12 cellular contexts compared by ENCODE assay signal in the genomic region with DNA sequence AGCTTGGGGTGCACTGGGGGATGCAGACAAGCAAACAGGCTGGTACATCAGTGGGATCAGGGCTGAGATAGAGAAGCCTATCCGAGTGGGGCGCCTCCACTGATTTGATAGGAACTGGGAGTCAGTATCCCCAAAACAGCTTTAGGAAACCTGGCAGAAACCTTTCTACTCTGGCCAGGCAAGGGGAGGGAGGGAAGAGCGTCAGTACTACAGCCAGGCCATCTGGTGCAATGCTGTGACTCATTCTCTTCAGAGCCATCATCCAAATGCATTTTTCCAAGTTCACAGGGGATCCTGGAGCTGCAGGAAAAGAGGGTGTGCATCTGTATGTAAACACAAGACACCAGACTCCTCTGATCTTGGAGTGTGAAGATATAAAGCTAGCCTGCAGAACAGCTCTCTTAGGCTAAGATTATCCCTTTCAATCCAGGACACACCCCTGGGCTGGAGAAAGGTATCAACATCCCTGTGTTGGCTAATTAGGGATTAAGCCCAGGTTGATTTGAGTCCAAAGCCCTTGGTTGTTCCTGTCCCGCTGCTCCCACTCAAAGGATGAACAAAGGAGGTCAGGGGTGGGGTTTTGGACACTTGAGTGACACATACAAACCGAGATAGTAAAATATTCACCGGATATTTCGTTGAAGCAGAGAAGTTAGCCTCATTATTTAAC. TPM values are rescaled to one million over a fixed set of nuclear protein-coding genes. Genes with fewer than 3 reads are reported as not detected.
DNase-seq lines count a peak whose midpoint lies in the region; ATAC-seq, FAIRE-seq and TF ChIP-seq lines count a peak whose summit lies in the region.
"Had no signal": no experiment of that assay in that cellular context is flagged by ENCODE, and none has a peak within 500 bp of the region (broad histone marks: within the 10 kb centered on the region; RNA-seq: fewer than 3 reads in every experiment).

No MANE protein-coding gene starts in this region.

- H3K4me3 ChIP-seq in skeletal muscle cell (ENCODE audit: low read depth, low read length) (no peak overlapping the region), H7 (ENCODE audit: insufficient read depth, low read depth, low read length) (no peak overlapping the region), kidney (ENCODE audit: low read length in 2 of 2) (no peak overlapping the region)

- no peaks in the 10 kb centered on the region for H3K9me3 ChIP-seq in kidney (ENCODE audit: control insufficient read depth in 1 of 2, low read length in 2 of 2)

- in situ Hi-C loops in G401 (cut with HindIII; ENCODE audit: low sequenced_read_pairs) = no loop called here

- no peak overlapping the region for H3K9ac ChIP-seq in kidney (ENCODE audit: low read length in 2 of 2)

- no peaks in the 10 kb centered on the region for H3K4me1 ChIP-seq in kidney (ENCODE audit: control insufficient read depth in 1 of 2, insufficient read depth in 1 of 2, low read depth in 1 of 2, low read length in 2 of 2)

- H3K36me3 ChIP-seq in H7 (replicated peaks; ENCODE audit: control insufficient read depth, insufficient read depth, low read length) = no peaks in the 10 kb centered on the region
- H3K36me3 ChIP-seq in kidney (ENCODE audit: control insufficient read depth in 1 of 2, insufficient read depth in 2 of 2, low read length in 2 of 2) = no peaks in the 10 kb centered on the region

- no peak for TF ChIP-seq CTCF in kidney (IDR thresholded peaks at IDR 0.05; ENCODE audit: borderline replicate concordance, extremely low read depth, insufficient read depth)

- no peak for ATAC-seq in HG03565 (IDR thresholded peaks at IDR 0.05; ENCODE audit: unreplicated experiment)
- ATAC-seq: HepG2, T-helper 17 cell had no signal

- DNase-seq in G401 (ENCODE audit: low spot score) (peak; percentile 98), T1000 (lab: John Stamatoyannopoulos, UW) (peak; percentile 27), fibroblast of the conjunctiva (ENCODE audit: low read depth) (peak; percentile 79), skeletal muscle cell (ENCODE audit: low read depth) (peak; percentile 82), H7 (no peak), kidney (no peak), OCI-M2 (lab: John Stamatoyannopoulos, UW; ENCODE audit: unreplicated experiment) (no peak)
- DNase-seq: DMS79; stimulated activated naive CD4-positive, alpha-beta T cell; T-helper 17 cell had no signal

- intact Hi-C loops in kidney (cut with DNase I) = no loop called here

- H3K27ac ChIP-seq in kidney (ENCODE audit: low read depth in 2 of 2, low read length in 2 of 2) = no peak overlapping the region

- H3K27me3 ChIP-seq in H7 (ENCODE audit: control insufficient read depth, insufficient read depth, low read length) = peaks cover 2% of the 10 kb centered on the region; the same call in 1 of the 2 replicates

- FAIRE-seq in kidney (lab: Jason Lieb, UNC) = no peak
- FAIRE-seq: HepG2 had no signal

RNA-seq across cellular contexts. Expression of a gene that starts 9.3 kb away (rescaled TPM):
- not detected in 2 replicates for total RNA-seq in G401 (2014; rRNA removed; shearing (Covaris generic))
- 0.67 TPM in 1 of 2 replicates, not detected in the other for total RNA-seq in H7 (2014; rRNA removed; shearing (Covaris generic))
- total RNA-seq in kidney = 39.9 TPM
- polyA plus RNA-seq in kidney (ENCODE audit: insufficient read depth, low read depth, low replicate concordance) = 5.5 TPM

Comparison
In these comparisons a context has a peak if more than half of its experiments do, and no peak if none do; other contexts are left out.
1. DNase-seq: peak in G401 (single experiment), T1000 (single experiment), fibroblast of the conjunctiva (single experiment) and skeletal muscle cell (single experiment); none in H7 (single experiment), kidney (single experiment) and OCI-M2 (single experiment).
2. RNA of a gene that starts 9.3 kb away (total RNA-seq): 39.9 TPM in kidney (single experiment); not detected in G401 and 0.67 TPM in H7; every median in the first group is over 10 times any median in the second.